ENCODE assay signal across 1 cellular context in the genomic region with DNA sequence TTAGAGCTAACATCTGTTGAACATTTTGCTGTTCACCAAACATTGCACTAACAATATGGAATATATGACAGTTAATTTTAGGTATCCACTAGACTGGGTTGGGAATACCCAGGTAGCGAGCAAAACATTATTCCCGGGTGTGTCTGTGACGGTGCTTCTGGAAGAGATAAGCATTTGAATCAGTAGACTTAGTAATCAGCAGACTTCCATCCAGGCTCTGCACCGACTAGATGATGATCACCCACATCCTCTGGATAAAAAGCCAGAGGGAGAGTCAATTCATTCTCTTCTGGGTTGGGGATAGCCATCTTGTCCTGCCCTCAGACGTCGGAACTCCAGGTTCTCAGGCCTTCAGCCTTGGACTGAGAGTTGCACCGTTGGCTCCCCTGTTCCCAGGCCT.
TF ChIP-seq lines count a peak whose summit lies in the region.

No MANE protein-coding gene starts in this region.

TF ChIP-seq in A549, 52 proteins besides CTCF, POLR2A, EP300 and RAD21:
- 0 out of 3 replicates have a peak, but pooled peaks have one; percentile 2 for TF ChIP-seq SMC3 (IDR thresholded peaks at IDR 0.05)
- TF ChIP-seq, protein P1, sequence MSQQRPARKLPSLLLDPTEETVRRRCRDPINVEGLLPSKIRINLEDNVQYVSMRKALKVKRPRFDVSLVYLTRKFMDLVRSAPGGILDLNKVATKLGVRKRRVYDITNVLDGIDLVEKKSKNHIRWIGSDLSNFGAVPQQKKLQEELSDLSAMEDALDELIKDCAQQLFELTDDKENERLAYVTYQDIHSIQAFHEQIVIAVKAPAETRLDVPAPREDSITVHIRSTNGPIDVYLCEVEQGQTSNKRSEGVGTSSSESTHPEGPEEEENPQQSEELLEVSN (IDR thresholded peaks at IDR 0.05; ENCODE audit: borderline replicate concordance, low read depth), result no peak
